ENCODE assay signal across 8 cellular contexts in genomic region chr19:52369463-52370340, GRCh38. TPM values are rescaled to one million over a fixed set of nuclear protein-coding genes. Genes with fewer than 3 reads are reported as not detected.
DNase-seq lines count a peak whose midpoint lies in the region; ATAC-seq, FAIRE-seq and TF ChIP-seq lines count a peak whose summit lies in the region.

ZNF880 (plus strand) TSS chr19:52369923; CDS start chr19:52369966, 43 bp downstream.

- H3K27me3 ChIP-seq in adipocyte (replicated peaks; ENCODE audit: control insufficient read depth, insufficient read depth, low read length): no peaks in the 10 kb centered on the region
- no peaks in the 10 kb centered on the region for H3K27me3 ChIP-seq in cardiac muscle cell
- no peaks in the 10 kb centered on the region for H3K27me3 ChIP-seq in parathyroid adenoma (ENCODE audit: control insufficient read depth, insufficient read depth, low read length)
- no peaks in the 10 kb centered on the region for H3K27me3 ChIP-seq in thoracic aorta (replicated peaks; ENCODE audit: insufficient read depth)

- peaks cover 42% of the 10 kb centered on the region for H3K36me3 ChIP-seq in adipocyte (ENCODE audit: control insufficient read depth, insufficient read depth, low read length, severe bottlenecking)
- peaks cover 18% of the 10 kb centered on the region for H3K36me3 ChIP-seq in cardiac muscle cell
- peaks cover 13% of the 10 kb centered on the region for H3K36me3 ChIP-seq in parathyroid adenoma (ENCODE audit: control insufficient read depth, insufficient read depth, low read length)
- peaks cover 21% of the 10 kb centered on the region for H3K36me3 ChIP-seq in thoracic aorta

- ATAC-seq in HG03565 (IDR thresholded peaks at IDR 0.05; ENCODE audit: unreplicated experiment) (peak; percentile 54), thoracic aorta (ENCODE audit: insufficient number of reproducible peaks, low FRiP score, low read depth) (peak; percentile 94), GM18868 (IDR thresholded peaks at IDR 0.05; ENCODE audit: unreplicated experiment) (no peak)

- H3K4me3 ChIP-seq in adipocyte (ENCODE audit: low read length) (peak within 1 kb of the TSS; percentile 92), cardiac muscle cell (peak within 1 kb of the TSS; percentile 50), parathyroid adenoma (ENCODE audit: low read depth, low read length) (peak within 1 kb of the TSS; percentile 90), thoracic aorta (peak within 1 kb of the TSS; percentile 99)

- DNase-seq in GM12891 (ENCODE audit: insufficient read length, low spot score) (peak; percentile 71), SKM-1 treated with dmso at 0.1 percent for 144 hours (lab: John Stamatoyannopoulos, UW; ENCODE audit: unreplicated experiment) (peak; percentile 56), adipocyte (ENCODE audit: low read depth) (peak; percentile 97), cardiac muscle cell (ENCODE audit: low read depth in 1 of 2, low spot score in 1 of 2) (peak; percentile 89 to 96), thoracic aorta (ENCODE audit: low spot score) (peak; percentile 82)

- peaks cover 51% of the 10 kb centered on the region for H3K9me3 ChIP-seq in adipocyte (ENCODE audit: control insufficient read depth, low read length)
- H3K9me3 ChIP-seq in cardiac muscle cell (ENCODE audit: low read depth): peaks cover 7% of the 10 kb centered on the region
- H3K9me3 ChIP-seq in parathyroid adenoma (ENCODE audit: control insufficient read depth, low read length): peaks cover 5% of the 10 kb centered on the region
- peaks cover 45% of the 10 kb centered on the region for H3K9me3 ChIP-seq in thoracic aorta

- H2AFZ ChIP-seq in parathyroid adenoma: peak within 1 kb of the TSS; percentile 43

- H3K4me2 ChIP-seq in parathyroid adenoma (ENCODE audit: low read length): peak within 1 kb of the TSS; percentile 86

- no peaks in the 10 kb centered on the region for H3K79me2 ChIP-seq in parathyroid adenoma

- H3K27ac ChIP-seq in cardiac muscle cell: peak within 1 kb of the TSS; percentile 96
- peak within 1 kb of the TSS; percentile 83 for H3K27ac ChIP-seq in parathyroid adenoma
- H3K27ac ChIP-seq in thoracic aorta: peak within 1 kb of the TSS; percentile 97 to 100

- H3K4me1 ChIP-seq in adipocyte (ENCODE audit: control insufficient read depth, insufficient read depth, low read length): peaks cover 9% of the 10 kb centered on the region
- H3K4me1 ChIP-seq in cardiac muscle cell (ENCODE audit: low read depth): no peaks in the 10 kb centered on the region
- no peaks in the 10 kb centered on the region for H3K4me1 ChIP-seq in parathyroid adenoma
- H3K4me1 ChIP-seq in thoracic aorta (ENCODE audit: control insufficient read depth in 1 of 2, low read depth in 2 of 2): peaks cover 6 to 9% of the 10 kb centered on the region in 2 donors

- TF ChIP-seq POLR2A in GM12891 (IDR thresholded peaks at IDR 0.05; ENCODE audit: low read depth, low read length): peak; percentile 78

- H3K9ac ChIP-seq in adipocyte (ENCODE audit: low read length): peak within 1 kb of the TSS; percentile 94
- no peak within 1 kb of the TSS for H3K9ac ChIP-seq in parathyroid adenoma

- peak; percentile 94 for FAIRE-seq in GM12891 (lab: Jason Lieb, UNC)

- TF ChIP-seq CTCF in cardiac muscle cell (IDR thresholded peaks at IDR 0.05; ENCODE audit: low read depth, low read length) (no peak), parathyroid adenoma (IDR thresholded peaks at IDR 0.05) (no peak), thoracic aorta (IDR thresholded peaks at IDR 0.05) (peak; percentile 25)

TF ChIP-seq in GM12891, 5 proteins besides CTCF, POLR2A, EP300 and RAD21:
- peak; percentile 91 for TF ChIP-seq POLR2AphosphoS5 (IDR thresholded peaks at IDR 0.05; ENCODE audit: low read depth, low read length)
- TF ChIP-seq SPI1 (IDR thresholded peaks at IDR 0.05; ENCODE audit: low read depth, low read length): no peak
- no peak for TF ChIP-seq PAX5 (IDR thresholded peaks at IDR 0.05; ENCODE audit: insufficient read depth, low read length, severe bottlenecking)
- TF ChIP-seq POU2F2 (IDR thresholded peaks at IDR 0.05; ENCODE audit: low read depth, low read length): 0 out of 2 replicates have a peak, but pooled peaks have one; percentile 47
- peak; percentile 62; the same call in 1 of the 2 replicates for TF ChIP-seq TAF1 (IDR thresholded peaks at IDR 0.05; ENCODE audit: low read depth, low read length)

RNA-seq across cellular contexts. Expression of gene ZNF880, which starts in this region (rescaled TPM):
- polyA plus RNA-seq in GM12891 (2012; ENCODE audit: low read depth, missing spikeins): 36.1 TPM
- total RNA-seq in cardiac muscle cell (20.9 and 25.3 TPM in 2 replicates), thoracic aorta (10 to 100 TPM; 14.6 to 23.7 TPM)
- 19.5 and 24.7 TPM in 2 replicates for polyA plus RNA-seq in cardiac muscle cell
